ENCODE assay signal across 6 cellular contexts in genomic region chr6:31817929-31818511, GRCh38. TPM values are rescaled to one million over a fixed set of nuclear protein-coding genes. Genes with fewer than 3 reads are reported as not detected.
DNase-seq lines count a peak whose midpoint lies in the region; ATAC-seq and TF ChIP-seq lines count a peak whose summit lies in the region.
"Not testable (repeated sequence)": the region's sequence is repeated elsewhere in the genome, so short reads cannot be mapped to it uniquely, and the experiment has no call there.

No MANE protein-coding gene starts in this region.

- H3K36me3 ChIP-seq in GM23248 (ENCODE audit: low read depth); hepatocyte (replicated peaks; ENCODE audit: insufficient read depth, low read depth); tibial artery: not testable (repeated sequence)

- WGBS in GM23248 (ENCODE audit: low coverage in 1 of 2, low lambda C conversion rate in 2 of 2, missing lambda C conversion rate in 2 of 2), 2 experiments, result 15 to 16% methylated on average over 8 of the region's 8 CpGs
- 90% methylated on average over 8 of the region's 8 CpGs for WGBS in hepatocyte (ENCODE audit: low lambda C conversion rate, missing lambda C conversion rate)

- intact Hi-C loops in activated CD4-positive, alpha-beta T cell treated with anti-CD3 and anti-CD28 coated beads, Interleukin-2, amount 10 ng/mL, durations not matched to agents 24 days and 14 days (cut with micrococcal nuclease); tibial artery (cut with DNase I; ENCODE audit: low total_unique reads): not testable (repeated sequence)

- H3K9me2 ChIP-seq in GM23248 (ENCODE audit: insufficient read depth); hepatocyte (replicated peaks; ENCODE audit: insufficient read depth): not testable (repeated sequence)

- H3K4me2 ChIP-seq in GM23248 (ENCODE audit: unreplicated experiment) (peak overlapping the region; percentile 85), hepatocyte (peak overlapping the region; percentile 70)

- peak overlapping the region; percentile 99 for H3K4me3 Mint-ChIP-seq in activated CD4-positive, alpha-beta T cell treated with anti-CD3 and anti-CD28 coated beads, Interleukin-2, amount 10 ng/mL, durations not matched to agents 24 days and 14 days
- peak overlapping the region; percentile 83 for H3K4me3 Mint-ChIP-seq in central memory CD8-positive, alpha-beta T cell
- H3K4me3 Mint-ChIP-seq in neural crest cell, result peak overlapping the region; percentile 80

- peaks cover 53% of the 10 kb centered on the region for H3K4me1 Mint-ChIP-seq in activated CD4-positive, alpha-beta T cell treated with anti-CD3 and anti-CD28 coated beads, Interleukin-2, amount 10 ng/mL, durations not matched to agents 24 days and 14 days
- peaks cover 48% of the 10 kb centered on the region for H3K4me1 Mint-ChIP-seq in central memory CD8-positive, alpha-beta T cell
- H3K4me1 Mint-ChIP-seq in neural crest cell, result peaks cover 57% of the 10 kb centered on the region

- peak overlapping the region; percentile 50 for H3K9ac ChIP-seq in GM23248

- peaks cover 59% of the 10 kb centered on the region for H3F3A ChIP-seq in GM23248 (ENCODE audit: insufficient read depth)

- not testable (repeated sequence) for H4K20me1 ChIP-seq in GM23248 (ENCODE audit: insufficient read depth); hepatocyte (ENCODE audit: insufficient read depth, poor library complexity, severe bottlenecking)

- not testable (repeated sequence) for H2AFZ ChIP-seq in GM23248, hepatocyte

- H3K4me3 ChIP-seq in GM23248, result peak overlapping the region; percentile 71
- not testable (repeated sequence) for H3K4me3 ChIP-seq in hepatocyte
- H3K4me3 ChIP-seq in tibial artery, result peak overlapping the region; percentile 54 to 55

- H3K27ac Mint-ChIP-seq in activated CD4-positive, alpha-beta T cell treated with anti-CD3 and anti-CD28 coated beads, Interleukin-2, amount 10 ng/mL, durations not matched to agents 24 days and 14 days, result peak overlapping the region; percentile 96
- H3K27ac Mint-ChIP-seq in central memory CD8-positive, alpha-beta T cell (ENCODE audit: low read depth), result peak overlapping the region; percentile 85
- H3K27ac Mint-ChIP-seq in neural crest cell (ENCODE audit: unreplicated experiment), result not testable (repeated sequence)

- not testable (repeated sequence) for H3K27me3 Mint-ChIP-seq in activated CD4-positive, alpha-beta T cell treated with anti-CD3 and anti-CD28 coated beads, Interleukin-2, amount 10 ng/mL, durations not matched to agents 24 days and 14 days; central memory CD8-positive, alpha-beta T cell; neural crest cell (ENCODE audit: low read depth)

- not testable (repeated sequence) for H3K9me3 ChIP-seq in GM23248 (ENCODE audit: low read depth); hepatocyte (ENCODE audit: low read depth); tibial artery

- H3K36me3 Mint-ChIP-seq in activated CD4-positive, alpha-beta T cell treated with anti-CD3 and anti-CD28 coated beads, Interleukin-2, amount 10 ng/mL, durations not matched to agents 24 days and 14 days (ENCODE audit: low read depth), result peaks cover 14% of the 10 kb centered on the region
- peaks cover 15% of the 10 kb centered on the region for H3K36me3 Mint-ChIP-seq in central memory CD8-positive, alpha-beta T cell (ENCODE audit: insufficient read depth)
- H3K36me3 Mint-ChIP-seq in neural crest cell (ENCODE audit: low read depth), result peaks cover 15% of the 10 kb centered on the region

- peaks cover 35% of the 10 kb centered on the region for H3K79me2 ChIP-seq in GM23248 (ENCODE audit: insufficient read depth)
- H3K79me2 ChIP-seq in hepatocyte, result peaks cover 18% of the 10 kb centered on the region

- in situ Hi-C loops in GM23248 (cut with MboI), result not testable (repeated sequence)

- peak; percentile 3 for ATAC-seq in central memory CD8-positive, alpha-beta T cell (replicated peaks; ENCODE audit: extremely low read depth, poor library complexity, severe bottlenecking)

- not testable (repeated sequence) for H3K9me3 Mint-ChIP-seq in activated CD4-positive, alpha-beta T cell treated with anti-CD3 and anti-CD28 coated beads, Interleukin-2, amount 10 ng/mL, durations not matched to agents 24 days and 14 days; central memory CD8-positive, alpha-beta T cell; neural crest cell

- TF ChIP-seq CTCF in hepatocyte (IDR thresholded peaks at IDR 0.05; ENCODE audit: poor library complexity); neural crest cell (conservative IDR thresholded peaks at IDR 0.05); tibial artery (IDR thresholded peaks at IDR 0.05): not testable (repeated sequence)

- peak overlapping the region; percentile 75 for H3K27ac ChIP-seq in GM23248
- H3K27ac ChIP-seq in hepatocyte, result not testable (repeated sequence)
- H3K27ac ChIP-seq in tibial artery, result peak overlapping the region; percentile 91

- peak; percentile 42 for DNase-seq in GM23248
- DNase-seq in activated CD4-positive, alpha-beta T cell treated with anti-CD3 and anti-CD28 coated beads, Interleukin-2, amount 10 ng/mL, durations not matched to agents 24 days and 14 days, result peak; percentile 75
- not testable (repeated sequence) for DNase-seq in central memory CD8-positive, alpha-beta T cell (ENCODE audit: low spot score in 2 of 2); hepatocyte (ENCODE audit: low spot score); neural crest cell (ENCODE audit: low read depth, low spot score); tibial artery

- peaks cover 33% of the 10 kb centered on the region for H3K4me1 ChIP-seq in GM23248 (ENCODE audit: insufficient read depth)
- H3K4me1 ChIP-seq in hepatocyte (ENCODE audit: insufficient read depth), result peaks cover 40% of the 10 kb centered on the region
- peaks cover 0 to 57% (median 34%) of the 10 kb centered on the region in 4 donors for H3K4me1 ChIP-seq in tibial artery

- not testable (repeated sequence) for H3K27me3 ChIP-seq in GM23248 (replicated peaks; ENCODE audit: insufficient read depth); hepatocyte; tibial artery

RNA-seq across cellular contexts. Expression of gene HSPA1A, which starts 2.7 kb away (rescaled TPM):
- 86.1 and 107 TPM in 2 replicates for total RNA-seq in GM23248 (2014; rRNA removed; shearing (Covaris generic))
- polyA plus RNA-seq in GM23248 (2016; fragmentation: Nextera tagmentation; extraction: Ambion mirVana) (67.5 and 76.3 TPM in 2 replicates), hepatocyte (50.0 and 82.2 TPM in 2 replicates)
- 189 and 190 TPM in 2 replicates for total RNA-seq in activated CD4-positive, alpha-beta T cell treated with anti-CD3 and anti-CD28 coated beads, Interleukin-2, amount 10 ng/mL, durations not matched to agents 24 days and 14 days
- total RNA-seq in hepatocyte (83.3 and 84.3 TPM in 2 replicates), neural crest cell (70.3 and 72.3 TPM in 2 replicates)

RNA-seq across cellular contexts. Expression of gene HSPA1L, which starts 2.9 kb away (rescaled TPM):
- total RNA-seq in GM23248 (2014; rRNA removed; shearing (Covaris generic)), result 1.3 and 1.7 TPM in 2 replicates
- polyA plus RNA-seq in GM23248 (2016; fragmentation: Nextera tagmentation; extraction: Ambion mirVana) (0.85 and 0.91 TPM in 2 replicates), hepatocyte (1.0 and 2.7 TPM in 2 replicates)
- 1.8 and 2.5 TPM in 2 replicates for total RNA-seq in activated CD4-positive, alpha-beta T cell treated with anti-CD3 and anti-CD28 coated beads, Interleukin-2, amount 10 ng/mL, durations not matched to agents 24 days and 14 days
- total RNA-seq in hepatocyte (1.4 and 2.2 TPM in 2 replicates), neural crest cell (1.5 and 1.8 TPM in 2 replicates)

RNA-seq across cellular contexts. Expression of gene HSPA1B, which starts 9.5 kb away (rescaled TPM):
- total RNA-seq in GM23248 (2014; rRNA removed; shearing (Covaris generic)), result 104 and 124 TPM in 2 replicates
- polyA plus RNA-seq in GM23248 (2016; fragmentation: Nextera tagmentation; extraction: Ambion mirVana) (58.0 and 61.3 TPM in 2 replicates), hepatocyte (82.1 and 111 TPM in 2 replicates)
- total RNA-seq in activated CD4-positive, alpha-beta T cell treated with anti-CD3 and anti-CD28 coated beads, Interleukin-2, amount 10 ng/mL, durations not matched to agents 24 days and 14 days, result 156 and 161 TPM in 2 replicates
- total RNA-seq in hepatocyte (172 and 177 TPM in 2 replicates), neural crest cell (78.5 and 82.5 TPM in 2 replicates)

RNA-seq across cellular contexts. Expression of gene LSM2, which starts 11.3 kb away (rescaled TPM):
- 32.5 and 40.3 TPM in 2 replicates for total RNA-seq in GM23248 (2014; rRNA removed; shearing (Covaris generic))
- polyA plus RNA-seq in GM23248 (2016; fragmentation: Nextera tagmentation; extraction: Ambion mirVana) (48.4 and 52.3 TPM in 2 replicates), hepatocyte (48.7 and 57.9 TPM in 2 replicates)
- 142 and 146 TPM in 2 replicates for total RNA-seq in activated CD4-positive, alpha-beta T cell treated with anti-CD3 and anti-CD28 coated beads, Interleukin-2, amount 10 ng/mL, durations not matched to agents 24 days and 14 days
- total RNA-seq in hepatocyte (42.9 and 51.9 TPM in 2 replicates), neural crest cell (122 and 135 TPM in 2 replicates)

RNA-seq across cellular contexts. Expression of gene VARS1, which starts 22.5 kb away (rescaled TPM):
- total RNA-seq in GM23248 (2014; rRNA removed; shearing (Covaris generic)), result 47.6 and 66.4 TPM in 2 replicates
- 39.1 and 39.8 TPM in 2 replicates for polyA plus RNA-seq in GM23248 (2016; fragmentation: Nextera tagmentation; extraction: Ambion mirVana)
- 173 and 181 TPM in 2 replicates for total RNA-seq in activated CD4-positive, alpha-beta T cell treated with anti-CD3 and anti-CD28 coated beads, Interleukin-2, amount 10 ng/mL, durations not matched to agents 24 days and 14 days
- total RNA-seq in hepatocyte, result 23.3 and 36.6 TPM in 2 replicates
- polyA plus RNA-seq in hepatocyte, result 51.0 and 59.6 TPM in 2 replicates
- 162 and 163 TPM in 2 replicates for total RNA-seq in neural crest cell
